In the genomic region with DNA sequence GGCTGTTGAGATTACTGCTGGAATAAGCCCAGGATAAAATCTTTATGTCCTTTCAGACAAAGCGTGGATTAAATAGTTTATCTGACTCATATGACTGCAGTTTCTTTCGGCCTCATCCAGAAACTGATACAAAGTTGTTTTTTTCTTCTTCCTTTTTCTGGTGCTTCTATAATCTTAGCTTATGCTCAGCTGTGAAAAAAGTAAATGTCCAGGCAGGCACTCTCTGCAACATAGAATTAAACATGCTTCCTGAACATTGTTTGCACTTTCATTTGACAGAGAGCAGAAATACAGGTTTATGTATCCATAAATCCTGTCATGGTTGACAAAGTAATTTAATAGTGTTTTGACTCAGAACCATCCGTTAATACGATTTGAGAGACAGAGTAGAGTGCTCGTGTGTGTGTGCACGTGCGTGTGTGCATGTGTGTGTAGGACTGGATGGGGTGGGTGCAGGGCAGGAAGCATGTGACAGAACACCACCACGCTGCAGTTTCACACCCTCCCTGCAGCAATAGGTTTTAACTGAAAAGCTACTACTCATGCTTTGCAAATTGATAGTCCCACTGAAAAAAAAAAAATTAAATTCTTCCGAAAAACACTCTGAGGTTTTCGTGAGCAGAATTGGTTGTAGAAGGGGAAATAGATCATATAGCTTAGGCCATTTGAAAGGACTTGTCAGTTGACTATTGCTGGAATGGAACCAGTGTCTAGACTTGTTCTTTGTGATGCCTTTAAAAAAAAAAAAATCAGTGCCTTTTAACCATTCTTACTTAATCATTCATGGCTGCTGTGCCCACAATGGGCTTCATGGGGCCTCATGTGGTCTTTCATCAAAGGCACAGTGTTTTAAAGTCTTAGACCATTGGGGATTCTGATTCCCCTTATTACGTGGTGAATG, we compare ENCODE assay signal across 8 cellular contexts.
DNase-seq lines count a peak whose midpoint lies in the region; ATAC-seq and TF ChIP-seq lines count a peak whose summit lies in the region.

No MANE protein-coding gene starts in this region.

- H3K79me2 ChIP-seq in neural progenitor cell (ENCODE audit: low read depth) = peaks cover 85% of the 10 kb centered on the region

- H3K9me3 ChIP-seq in neural progenitor cell (ENCODE audit: low read depth) = no peaks in the 10 kb centered on the region

- H3K4me3 ChIP-seq in GM12864 (ENCODE audit: low read depth, low read length) (peak overlapping the region; percentile 45), neural progenitor cell (no peak overlapping the region)

- H3K36me3 Mint-ChIP-seq in neural progenitor cell = peaks cover 4% of the 10 kb centered on the region

- H3K27me3 Mint-ChIP-seq in neural progenitor cell (ENCODE audit: insufficient read depth, low read depth) = peaks cover 4% of the 10 kb centered on the region

- H3K27me3 ChIP-seq in neural progenitor cell = no peaks in the 10 kb centered on the region

- H3K9me3 Mint-ChIP-seq in neural progenitor cell = no peaks in the 10 kb centered on the region

- no peaks in the 10 kb centered on the region for H3K36me3 ChIP-seq in neural progenitor cell

- H3K27ac ChIP-seq in neural progenitor cell = no peak overlapping the region

- no peak overlapping the region for H3K27ac Mint-ChIP-seq in neural progenitor cell

- H3K4me3 Mint-ChIP-seq in neural progenitor cell = no peak overlapping the region

- DNase-seq in GM12864 (ENCODE audit: low read depth) = peak; percentile 83
- DNase-seq in MV-4-11 (lab: John Stamatoyannopoulos, UW) = peak; percentile 54
- peak in 3 of 4 experiments; percentile 5 to 26 (median 6) for DNase-seq in activated CD4-positive, CD25-positive, alpha-beta regulatory T cell (lab: John Stamatoyannopoulos, UW)
- DNase-seq in dermis microvascular lymphatic vessel endothelial cell (ENCODE audit: low read depth in 2 of 2) = peak; percentile 40 to 47
- DNase-seq in neural progenitor cell (ENCODE audit: low spot score) = peak; percentile 35
- DNase-seq in ureter (ENCODE audit: low spot score) = peak; percentile 64
- DNase-seq in SW480 (ENCODE audit: low spot score) = no peak

- H3K4me1 ChIP-seq in neural progenitor cell = peaks cover 36% of the 10 kb centered on the region

- H4K20me1 ChIP-seq in neural progenitor cell (ENCODE audit: low read depth) = peaks cover 51% of the 10 kb centered on the region

- peaks cover 4% of the 10 kb centered on the region for H3F3A ChIP-seq in neural progenitor cell (ENCODE audit: low read depth)

- H3K9ac ChIP-seq in neural progenitor cell = no peak overlapping the region

- H3K4me1 Mint-ChIP-seq in neural progenitor cell = peaks cover 33% of the 10 kb centered on the region

- ATAC-seq in GM21786 (IDR thresholded peaks at IDR 0.05; ENCODE audit: unreplicated experiment) = peak; percentile 86

- H3K4me2 ChIP-seq in neural progenitor cell = no peak overlapping the region

- TF ChIP-seq CTCF in GM12864 (IDR thresholded peaks at IDR 0.05; ENCODE audit: low read depth, low read length, missing control alignments) = no peak
- TF ChIP-seq CTCF in neural progenitor cell (IDR thresholded peaks at IDR 0.05) = no peak

- H2AFZ ChIP-seq in neural progenitor cell (replicated peaks) = no peak overlapping the region
